20 cellular contexts compared by ENCODE assay signal in genomic region chr5:42759456-42759855, GRCh38. TPM values are rescaled to one million over a fixed set of nuclear protein-coding genes. Genes with fewer than 3 reads are reported as not detected.
"Had no signal": no experiment of that assay in that cellular context is flagged by ENCODE, and none has a peak within 500 bp of the region (broad histone marks: within the 10 kb centered on the region; RNA-seq: fewer than 3 reads in every experiment).

No MANE protein-coding gene starts in this region.

- H3K27ac Mint-ChIP-seq: activated T-helper 1 cell treated with anti-CD3 and anti-CD28 coated beads, Interleukin-12 subunit alpha, Interleukin-12 subunit beta, Interleukin-2, Interleukin-4 antibody, amounts not matched to agents 30 ng/mL and 10 ng/mL and 1 ng/mL, durations not matched to agents 14 hours and 24 hours and 36 hours; neural progenitor cell had no signal

- H3K4me3 ChIP-seq: colonic mucosa, gastroesophageal sphincter, heart right ventricle, lung, neural progenitor cell, stomach, upper lobe of right lung had no signal

- H2AFZ ChIP-seq: neural progenitor cell had no signal

- H3K9me3 ChIP-seq: colonic mucosa, gastroesophageal sphincter, heart right ventricle, stomach, testis, upper lobe of right lung had no signal

- H3K9me3 Mint-ChIP-seq: activated T-helper 1 cell treated with anti-CD3 and anti-CD28 coated beads, Interleukin-12 subunit alpha, Interleukin-12 subunit beta, Interleukin-2, Interleukin-4 antibody, amounts not matched to agents 30 ng/mL and 10 ng/mL and 1 ng/mL, durations not matched to agents 14 hours and 24 hours and 36 hours; neural progenitor cell had no signal

- H3K4me3 Mint-ChIP-seq: activated T-helper 1 cell treated with anti-CD3 and anti-CD28 coated beads, Interleukin-12 subunit alpha, Interleukin-12 subunit beta, Interleukin-2, Interleukin-4 antibody, amounts not matched to agents 30 ng/mL and 10 ng/mL and 1 ng/mL, durations not matched to agents 14 hours and 24 hours and 36 hours; neural progenitor cell had no signal

- H3K4me1 Mint-ChIP-seq: neural progenitor cell had no signal

- H3K9ac ChIP-seq: neural progenitor cell had no signal

- H3K36me3 ChIP-seq: colonic mucosa, gastroesophageal sphincter, heart right ventricle, neural progenitor cell, stomach, upper lobe of right lung had no signal

- H3K27me3 ChIP-seq: neural progenitor cell, testis, upper lobe of right lung had no signal

- H3K27ac ChIP-seq: colonic mucosa, gastroesophageal sphincter, heart right ventricle, neural progenitor cell, stomach, testis, upper lobe of right lung had no signal

- H3K4me1 ChIP-seq: colonic mucosa, gastroesophageal sphincter, neural progenitor cell, testis, upper lobe of right lung had no signal

- H3K4me2 ChIP-seq: neural progenitor cell had no signal

- H3K36me3 Mint-ChIP-seq: neural progenitor cell had no signal

- ATAC-seq: gastroesophageal sphincter, heart right ventricle, sciatic nerve, upper lobe of right lung had no signal

- DNase-seq: activated CD4-positive, alpha-beta T cell treated with anti-CD3 and anti-CD28 coated beads, Interleukin-2, amount 50 U/mL, for 1 hour; activated CD4-positive, CD25-positive, alpha-beta regulatory T cell; activated naive CD4-positive, alpha-beta T cell; caudate nucleus; colonic mucosa; effector CD4-positive, alpha-beta T cell; heart right ventricle; stimulated activated CD4-positive, alpha-beta T cell treated with anti-CD3 and anti-CD28 coated beads, Interleukin-1b, Interleukin-23, amount 100 ng/mL, for 48 hours; stomach; T-helper 2 cell; testis; upper lobe of right lung had no signal

- FAIRE-seq: astrocyte had no signal

RNA-seq across cellular contexts. Expression of gene CCDC152, which starts 2.8 kb away (rescaled TPM):
- total RNA-seq: osteocyte had no signal

RNA-seq across cellular contexts. Expression of gene SELENOP, which starts 52.2 kb away (rescaled TPM):
- total RNA-seq: activated CD8-positive, alpha-beta memory T cell treated with anti-CD3 and anti-CD28 coated beads for 36 hours; activated T-helper 1 cell treated with anti-CD3 and anti-CD28 coated beads, Interleukin-12 subunit alpha, Interleukin-12 subunit beta, Interleukin-2, Interleukin-4 antibody, amounts not matched to agents 30 ng/mL and 10 ng/mL and 1 ng/mL, durations not matched to agents 14 hours and 24 hours and 36 hours had no signal
